In the genomic region with DNA sequence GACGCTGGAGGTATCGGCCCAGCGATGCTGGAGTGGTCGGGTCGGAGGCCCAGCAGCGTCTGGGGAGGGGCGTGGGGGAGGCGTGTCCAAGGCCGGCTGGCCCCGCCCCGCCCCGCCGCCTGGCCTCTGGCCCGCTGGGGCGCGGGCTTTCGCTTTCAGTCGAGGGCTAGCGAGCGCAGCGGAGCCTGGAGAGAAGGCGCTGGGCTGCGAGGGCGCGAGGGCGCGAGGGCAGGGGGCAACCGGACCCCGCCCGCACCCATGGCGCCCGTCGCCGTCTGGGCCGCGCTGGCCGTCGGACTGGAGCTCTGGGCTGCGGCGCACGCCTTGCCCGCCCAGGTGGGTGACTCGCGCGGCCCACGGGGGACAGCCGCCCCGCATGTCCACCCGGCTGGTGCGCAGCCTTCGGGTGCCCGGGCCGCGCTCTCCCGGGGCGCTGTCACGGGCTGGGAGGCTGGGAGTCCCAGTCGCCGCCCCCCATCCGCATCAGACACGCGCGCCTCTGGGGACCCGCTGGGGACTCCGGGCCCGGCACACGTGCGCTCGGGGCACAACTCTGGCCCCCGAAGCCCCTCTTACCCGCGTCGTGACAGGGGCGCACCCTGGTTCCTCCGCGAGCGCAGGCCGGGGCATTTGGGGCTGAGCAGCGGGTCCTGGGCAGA, we compare ENCODE assay signal across 8 cellular contexts. TPM values are rescaled to one million over a fixed set of nuclear protein-coding genes. Genes with fewer than 3 reads are reported as not detected.
DNase-seq lines count a peak whose midpoint lies in the region; TF ChIP-seq lines count a peak whose summit lies in the region.

A gene (plus strand): TSS at position 158 of the 659 bp plus-strand sequence. CDS start 101 bp downstream, at position 259.

- TF ChIP-seq CTCF in GM12864 (IDR thresholded peaks at IDR 0.05; ENCODE audit: low read depth, low read length, missing control alignments) (no peak), HFF-Myc (IDR thresholded peaks at IDR 0.05; ENCODE audit: low read depth, low read length, missing control alignments) (no peak), RWPE1 (conservative IDR thresholded peaks at IDR 0.05; ENCODE audit: low read depth) (no peak), prostate gland (IDR thresholded peaks at IDR 0.05) (peak in 1 of 4 experiments; percentile 9)

- POLR2A ChIA-PET in RWPE1 (lab: Yijun Ruan, JAX; ENCODE audit: low non-redundant PET) = no interaction called here

- H3K4me3 Mint-ChIP-seq in activated naive CD4-positive, alpha-beta T cell treated with anti-CD3 and anti-CD28 coated beads for 36 hours = peak within 1 kb of the TSS; percentile 99

- peak within 1 kb of the TSS; percentile 97 for H3K27ac Mint-ChIP-seq in activated naive CD4-positive, alpha-beta T cell treated with anti-CD3 and anti-CD28 coated beads for 36 hours

- no peaks in the 10 kb centered on the region for H3K9me3 ChIP-seq in prostate gland

- intact Hi-C loops in activated naive CD4-positive, alpha-beta T cell treated with anti-CD3 and anti-CD28 coated beads for 36 hours (cut with micrococcal nuclease) = loop anchor here (1.0 kb wide), 1 partner anchor 11 kb away; no protein-coding TSS in a partner anchor
- intact Hi-C loops in head of caudate nucleus (cut with DNase I) (no loop called here), prostate gland (cut with DNase I) (no loop called here)

- no peak within 1 kb of the TSS for H3K27ac ChIP-seq in RWPE1
- peak within 1 kb of the TSS; percentile 59 to 71 for H3K27ac ChIP-seq in prostate gland

- H3K36me3 Mint-ChIP-seq in activated naive CD4-positive, alpha-beta T cell treated with anti-CD3 and anti-CD28 coated beads for 36 hours (ENCODE audit: low read depth) = peaks cover 31% of the 10 kb centered on the region

- H3K4me3 ChIP-seq in GM12864 (ENCODE audit: low read depth, low read length) = peak within 1 kb of the TSS; percentile 86
- H3K4me3 ChIP-seq in HFF-Myc (replicated peaks; ENCODE audit: low read depth, low read length) = peak within 1 kb of the TSS; percentile 41
- H3K4me3 ChIP-seq in prostate gland = peak within 1 kb of the TSS; percentile 47 to 59

- DNase-seq in GM12864 (ENCODE audit: low read depth) (no peak), HFF-Myc (ENCODE audit: extremely low read depth, low read depth) (no peak), RWPE1 (ENCODE audit: low spot score) (peak; percentile 45), head of caudate nucleus (peak in 25 of 42 donors; percentile 19 to 70 (median 45)), prostate gland (ENCODE audit: low spot score) (peak; percentile 28), superior temporal gyrus (ENCODE audit: extremely low spot score) (no peak), middle frontal gyrus (ENCODE audit: extremely low spot score, low spot score) (no peak)
- DNase-seq in activated naive CD4-positive, alpha-beta T cell treated with anti-CD3 and anti-CD28 coated beads for 36 hours = peak; percentile 66

- CTCF ChIA-PET in RWPE1 (lab: Yijun Ruan, JAX) = no interaction called here
- CTCF ChIA-PET in activated naive CD4-positive, alpha-beta T cell treated with anti-CD3 and anti-CD28 coated beads for 36 hours (lab: Charles Lee) = interaction anchor here (2.6 to 2.9 kb wide), 2 partner anchors 41 to 42 kb away, joined by 12 to 21 read pairs; no protein-coding TSS in a partner anchor

- no peaks in the 10 kb centered on the region for H3K36me3 ChIP-seq in prostate gland

- WGBS in prostate gland = 2% methylated on average over 50 of the region's 79 CpGs

- peak; percentile 89 for TF ChIP-seq POLR2A in prostate gland (IDR thresholded peaks at IDR 0.05)

- no peaks in the 10 kb centered on the region for H3K4me1 ChIP-seq in prostate gland (replicated peaks)

- H3K4me1 Mint-ChIP-seq in activated naive CD4-positive, alpha-beta T cell treated with anti-CD3 and anti-CD28 coated beads for 36 hours (ENCODE audit: low read depth) = peaks cover 66% of the 10 kb centered on the region

- H3K27me3 Mint-ChIP-seq in activated naive CD4-positive, alpha-beta T cell treated with anti-CD3 and anti-CD28 coated beads for 36 hours (ENCODE audit: low read depth) = no peaks in the 10 kb centered on the region

- H3K9me3 Mint-ChIP-seq in activated naive CD4-positive, alpha-beta T cell treated with anti-CD3 and anti-CD28 coated beads for 36 hours = peaks cover 5% of the 10 kb centered on the region

- no peaks in the 10 kb centered on the region for H3K27me3 ChIP-seq in prostate gland (replicated peaks; ENCODE audit: insufficient read depth)

RNA-seq across cellular contexts. Expression of the gene that starts here (rescaled TPM):
- 10 to 100 TPM; 69.4 to 75.7 TPM for total RNA-seq in activated naive CD4-positive, alpha-beta T cell treated with anti-CD3 and anti-CD28 coated beads for 36 hours
- 10 to 100 TPM; 10.9 to 18.4 TPM for total RNA-seq in prostate gland

Comparison
In these comparisons a context has a peak if more than half of its experiments do, and no peak if none do; other contexts are left out.
1. DNase-seq: peak in RWPE1 (single experiment), activated naive CD4-positive, alpha-beta T cell treated with anti-CD3 and anti-CD28 coated beads for 36 hours (single experiment), head of caudate nucleus (25 of 42) and prostate gland (single experiment); none in GM12864 (single experiment), HFF-Myc (single experiment), superior temporal gyrus (single experiment) and middle frontal gyrus (single experiment).
2. Peak in every context shown above with its lines, with median percentiles within 50 percentile points of each other: H3K4me3 ChIP-seq.